ENCODE assay signal across 10 cellular contexts in genomic region chr19:48961673-48962028, GRCh38. TPM values are rescaled to one million over a fixed set of nuclear protein-coding genes. Genes with fewer than 3 reads are reported as not detected.
DNase-seq lines count a peak whose midpoint lies in the region; ATAC-seq, FAIRE-seq and TF ChIP-seq lines count a peak whose summit lies in the region.
"Had no signal": no experiment of that assay in that cellular context is flagged by ENCODE, and none has a peak within 500 bp of the region (broad histone marks: within the 10 kb centered on the region; RNA-seq: fewer than 3 reads in every experiment).

No MANE protein-coding gene starts in this region.

- H2AFZ ChIP-seq in neuronal stem cell (ENCODE audit: low read length), result no peak overlapping the region

- H3K9me3 ChIP-seq in AG04450 (ENCODE audit: control insufficient read depth, insufficient read depth, low read length), result peaks cover 3% of the 10 kb centered on the region; the same call in 1 of the 2 replicates
- no peaks in the 10 kb centered on the region for H3K9me3 ChIP-seq in KOPT-K1 (ENCODE audit: insufficient read depth, low read length, poor library complexity, severe bottlenecking)
- H3K9me3 ChIP-seq in neuronal stem cell (replicated peaks in 1 of 2; ENCODE audit: control insufficient read depth in 2 of 2, insufficient read depth in 1 of 2, low read depth in 1 of 2, low read length in 2 of 2), result peaks cover 0 to 5% of the 10 kb centered on the region in 2 donors

- peak overlapping the region; percentile 65 for H3K27ac ChIP-seq in AG04450 (ENCODE audit: low read depth, low read length)
- H3K27ac ChIP-seq in KOPT-K1 (ENCODE audit: low read depth, low read length, poor library complexity, severe bottlenecking), result peak overlapping the region; percentile 85
- H3K27ac ChIP-seq in coronary artery, result peak overlapping the region; percentile 7 to 94
- peak overlapping the region; percentile 52 for H3K27ac ChIP-seq in neuronal stem cell (replicated peaks; ENCODE audit: low read length)

- no peak overlapping the region for H3K4me2 ChIP-seq in neuronal stem cell (ENCODE audit: insufficient read depth, low read length, poor library complexity, severe bottlenecking)

- peaks cover 5% of the 10 kb centered on the region for H3K79me1 ChIP-seq in neuronal stem cell (ENCODE audit: low read depth, low read length)

- TF ChIP-seq CTCF in AG04450 (IDR thresholded peaks at IDR 0.05; ENCODE audit: low read depth, low read length) (no peak), coronary artery (IDR thresholded peaks at IDR 0.05) (no peak)

- H3K36me3 ChIP-seq in KOPT-K1 (ENCODE audit: insufficient read depth, low read length), result peaks cover 31% of the 10 kb centered on the region
- peaks cover 9 to 42% of the 10 kb centered on the region in 2 donors for H3K36me3 ChIP-seq in neuronal stem cell (replicated peaks in 1 of 2; ENCODE audit: control insufficient read depth in 2 of 2, insufficient read depth in 2 of 2, low read length in 2 of 2)

- H4K91ac ChIP-seq in neuronal stem cell (ENCODE audit: low read depth, low read length, poor library complexity), result no peak overlapping the region

- H3K18ac ChIP-seq in neuronal stem cell (ENCODE audit: low read length), result peak overlapping the region; percentile 54

- peaks cover 17 to 23% of the 10 kb centered on the region in 2 donors for H3K4me1 ChIP-seq in neuronal stem cell (ENCODE audit: control insufficient read depth in 2 of 2, insufficient read depth in 1 of 2, low read depth in 1 of 2, low read length in 2 of 2)

- H2AK5ac ChIP-seq in neuronal stem cell (ENCODE audit: low read depth, low read length), result peak overlapping the region; percentile 14

- no peak for DNase-seq in AG04450 (ENCODE audit: low read depth, low spot score)
- no peak for DNase-seq in coronary artery (ENCODE audit: low spot score)
- no peak for DNase-seq in neuronal stem cell (ENCODE audit: low spot score)
- DNase-seq in dedifferentiated amniotic fluid mesenchymal stem cell (ENCODE audit: extremely low spot score), result no peak
- no peak for DNase-seq in MV-4-11 (lab: John Stamatoyannopoulos, UW)
- no peak for DNase-seq in urothelium cell line (ENCODE audit: low spot score)
- DNase-seq: NCI-H1092 treated with DMSO at 0.1 percent for 48 hours had no signal

- no peak for ATAC-seq in GM21360 (IDR thresholded peaks at IDR 0.05; ENCODE audit: unreplicated experiment)
- ATAC-seq: sciatic nerve had no signal

- no peak overlapping the region for H3K9ac ChIP-seq in neuronal stem cell (ENCODE audit: low read depth, low read length, poor library complexity)

- H3K14ac ChIP-seq in neuronal stem cell (ENCODE audit: low read length), result no peak overlapping the region

- H3K27me3 ChIP-seq in AG04450 (ENCODE audit: control insufficient read depth, insufficient read depth, low read length) (no peaks in the 10 kb centered on the region), neuronal stem cell (ENCODE audit: control insufficient read depth in 3 of 3, insufficient read depth in 3 of 3, low read depth in 1 of 3, low read length in 3 of 3) (no peaks in the 10 kb centered on the region)

- H2BK12ac ChIP-seq in neuronal stem cell (ENCODE audit: low read length), result no peak overlapping the region

- WGBS in neuronal stem cell (ENCODE audit: extremely low coverage in 2 of 2, insufficient read length in 2 of 2, insufficient replicate concordance in 1 of 2), 2 donors, result no CpG with 5 or more reads among the region's 12 CpGs

- no peak overlapping the region for H4K8ac ChIP-seq in neuronal stem cell (ENCODE audit: low read depth, low read length)

- POLR2A ChIA-PET in AG04450 (lab: Yijun Ruan, JAX), result interaction anchor here (0.6 to 1.3 kb wide), 4 partner anchors 14 to 90 kb away, joined by 4 to 11 read pairs (median 4); partner anchors contain the start of gene PPP1R15A

- H2BK5ac ChIP-seq in neuronal stem cell (ENCODE audit: low read length), result peak overlapping the region; percentile 70

- H2BK120ac ChIP-seq in neuronal stem cell (ENCODE audit: low read depth, low read length), result peak overlapping the region; percentile 81

- no peak for FAIRE-seq in urothelium cell line (lab: Jason Lieb, UNC)

- no peak overlapping the region for H3K4me3 ChIP-seq in AG04450 (ENCODE audit: low read depth, low read length)
- no peak overlapping the region for H3K4me3 ChIP-seq in coronary artery
- no peak overlapping the region for H3K4me3 ChIP-seq in neuronal stem cell (ENCODE audit: low read length in 2 of 2)

- H2BK15ac ChIP-seq in neuronal stem cell (ENCODE audit: low read length), result peak overlapping the region; percentile 79

- CTCF ChIA-PET in AG04450 (lab: Charles Lee), result interaction anchor here (0.7 kb wide), 1 partner anchor 119 kb away, joined by 3 read pairs; no protein-coding TSS in a partner anchor

- H3K4ac ChIP-seq in neuronal stem cell (ENCODE audit: low read length), result no peak overlapping the region

- peak overlapping the region; percentile 78 for H3K23ac ChIP-seq in neuronal stem cell (ENCODE audit: low read depth, low read length, poor library complexity)

RNA-seq across cellular contexts. Expression of gene FTL, which starts 3.5 kb away (rescaled TPM):
- 3,644 and 5,326 TPM in 2 replicates for polyA plus RNA-seq in AG04450 (2011; rRNA removed)
- 1,419 and 2,011 TPM in 2 replicates for polyA minus RNA-seq in AG04450 (2011; rRNA and poly(A)+ RNA removed)
- 2,949 TPM for polyA plus RNA-seq in neuronal stem cell (2013, experiment 1 of 2)
- polyA plus RNA-seq in neuronal stem cell (2013, experiment 2 of 2), result 2,579 TPM

RNA-seq across cellular contexts. Expression of gene BAX, which starts 7.0 kb away (rescaled TPM):
- polyA plus RNA-seq in AG04450 (2011; rRNA removed), result 110 and 147 TPM in 2 replicates
- polyA minus RNA-seq in AG04450 (2011; rRNA and poly(A)+ RNA removed), result 87.3 and 124 TPM in 2 replicates
- polyA plus RNA-seq in neuronal stem cell (2013, experiment 1 of 2), result 66.4 TPM
- polyA plus RNA-seq in neuronal stem cell (2013, experiment 2 of 2), result 63.3 TPM

RNA-seq across cellular contexts. Expression of gene DHDH, which starts 28.2 kb away (rescaled TPM):
- polyA plus RNA-seq in AG04450 (2011; rRNA removed), result 0.48 and 0.61 TPM in 2 replicates
- 0.55 TPM in 1 of 2 replicates, not detected in the other for polyA minus RNA-seq in AG04450 (2011; rRNA and poly(A)+ RNA removed)
- polyA plus RNA-seq in neuronal stem cell (2013, experiment 1 of 2), result 0.81 TPM
- 0.93 TPM for polyA plus RNA-seq in neuronal stem cell (2013, experiment 2 of 2)

RNA-seq across cellular contexts. Expression of gene GYS1, which starts 31.5 kb away (rescaled TPM):
- polyA plus RNA-seq in AG04450 (2011; rRNA removed), result 19.5 and 24.1 TPM in 2 replicates
- 33.6 and 40.9 TPM in 2 replicates for polyA minus RNA-seq in AG04450 (2011; rRNA and poly(A)+ RNA removed)
- polyA plus RNA-seq in neuronal stem cell (2013, experiment 1 of 2), result 17.7 TPM
- polyA plus RNA-seq in neuronal stem cell (2013, experiment 2 of 2), result 16.4 TPM

RNA-seq across cellular contexts. Expression of gene RUVBL2, which starts 32.0 kb away (rescaled TPM):
- 107 and 131 TPM in 2 replicates for polyA plus RNA-seq in AG04450 (2011; rRNA removed)
- 128 and 170 TPM in 2 replicates for polyA minus RNA-seq in AG04450 (2011; rRNA and poly(A)+ RNA removed)
- 76.7 TPM for polyA plus RNA-seq in neuronal stem cell (2013, experiment 1 of 2)
- 72.0 TPM for polyA plus RNA-seq in neuronal stem cell (2013, experiment 2 of 2)
